9 cellular contexts compared by ENCODE assay signal in genomic region chr1:5473268-5473667, GRCh38.
"Had no signal": no experiment of that assay in that cellular context is flagged by ENCODE, and none has a peak within 500 bp of the region (broad histone marks: within the 10 kb centered on the region; RNA-seq: fewer than 3 reads in every experiment).

No MANE protein-coding gene starts in this region.

- H3K9ac ChIP-seq: GM23248 had no signal

- H3K4me3 ChIP-seq: GM23248, GM23338, HAP-1 had no signal

- ATAC-seq: GM23338, HCT116 had no signal

- H3K9me3 ChIP-seq: HAP-1 had no signal

- H3K27ac ChIP-seq: GM23248 had no signal

- H3K4me1 ChIP-seq: HAP-1 had no signal

- DNase-seq: GM23248, H7, H9, HCEC 1CT, HFFc6 had no signal

- H2AFZ ChIP-seq: GM23248, GM23338 had no signal

- H3K4me2 ChIP-seq: GM23338 had no signal

- FAIRE-seq: H54 had no signal

- H3K36me3 ChIP-seq: HAP-1 had no signal
